16 cellular contexts compared by ENCODE assay signal in the genomic region with DNA sequence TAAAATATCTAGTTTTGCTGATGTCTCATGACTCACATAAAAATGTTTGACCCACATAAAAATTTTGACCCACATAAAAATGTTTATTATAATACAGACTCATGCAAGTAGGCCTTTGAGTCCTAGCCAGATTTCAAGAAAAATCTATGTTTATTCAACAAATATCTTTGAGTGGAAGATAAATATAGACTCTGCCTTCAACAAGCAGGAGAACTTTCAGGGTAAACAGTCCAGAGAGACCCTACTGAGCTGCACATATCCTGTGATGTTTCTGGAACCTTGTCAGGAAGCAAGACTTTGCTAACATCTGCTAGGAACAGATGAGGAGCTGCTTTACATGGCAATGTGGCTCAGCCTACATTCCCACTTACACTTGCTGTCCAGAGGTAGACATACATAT.
"Had no signal": no experiment of that assay in that cellular context is flagged by ENCODE, and none has a peak within 500 bp of the region (broad histone marks: within the 10 kb centered on the region; RNA-seq: fewer than 3 reads in every experiment).

No MANE protein-coding gene starts in this region.

- FAIRE-seq: bronchial epithelial cell, colon had no signal

- H3K27ac Mint-ChIP-seq: activated CD8-positive, alpha-beta memory T cell treated with anti-CD3 and anti-CD28 coated beads, Interleukin-2, amount 10 ng/mL, durations not matched to agents 7 days and 5 days; activated naive CD4-positive, alpha-beta T cell treated with anti-CD3 and anti-CD28 coated beads, Interleukin-2, amount 50 U/mL, for 24 hours; activated T-cell treated with anti-CD3 and anti-CD28 coated beads, Interleukin-2, amount 50 U/mL, for 24 hours; stimulated activated naive CD8-positive, alpha-beta T cell treated with anti-CD3 and anti-CD28 coated beads, Interleukin-15, Interleukin-2, amounts not matched to agents 100 ng/mL and 50 ng/mL, for 24 hours; T-cell had no signal

- H3K27me3 ChIP-seq: testis, uterus had no signal

- H3K4me1 ChIP-seq: uterus had no signal

- H3K4me3 Mint-ChIP-seq: activated CD8-positive, alpha-beta memory T cell treated with anti-CD3 and anti-CD28 coated beads, Interleukin-2, amount 10 ng/mL, durations not matched to agents 7 days and 5 days; activated naive CD4-positive, alpha-beta T cell treated with anti-CD3 and anti-CD28 coated beads, Interleukin-2, amount 50 U/mL, for 24 hours; activated T-cell treated with anti-CD3 and anti-CD28 coated beads, Interleukin-2, amount 50 U/mL, for 24 hours; stimulated activated naive CD8-positive, alpha-beta T cell treated with anti-CD3 and anti-CD28 coated beads, Interleukin-15, Interleukin-2, amounts not matched to agents 100 ng/mL and 50 ng/mL, for 24 hours; T-cell had no signal

- H3K27me3 Mint-ChIP-seq: activated CD8-positive, alpha-beta memory T cell treated with anti-CD3 and anti-CD28 coated beads, Interleukin-2, amount 10 ng/mL, durations not matched to agents 7 days and 5 days; activated naive CD4-positive, alpha-beta T cell treated with anti-CD3 and anti-CD28 coated beads, Interleukin-2, amount 50 U/mL, for 24 hours; activated T-cell treated with anti-CD3 and anti-CD28 coated beads, Interleukin-2, amount 50 U/mL, for 24 hours; stimulated activated naive CD8-positive, alpha-beta T cell treated with anti-CD3 and anti-CD28 coated beads, Interleukin-15, Interleukin-2, amounts not matched to agents 100 ng/mL and 50 ng/mL, for 24 hours; T-cell had no signal

- H3K9me3 Mint-ChIP-seq: activated naive CD4-positive, alpha-beta T cell treated with anti-CD3 and anti-CD28 coated beads, Interleukin-2, amount 50 U/mL, for 24 hours; activated T-cell treated with anti-CD3 and anti-CD28 coated beads, Interleukin-2, amount 50 U/mL, for 24 hours had no signal

- H3K36me3 Mint-ChIP-seq: activated CD8-positive, alpha-beta memory T cell treated with anti-CD3 and anti-CD28 coated beads, Interleukin-2, amount 10 ng/mL, durations not matched to agents 7 days and 5 days; activated naive CD4-positive, alpha-beta T cell treated with anti-CD3 and anti-CD28 coated beads, Interleukin-2, amount 50 U/mL, for 24 hours; T-cell had no signal

- H3K4me3 ChIP-seq: testis, uterus had no signal

- H3K27ac ChIP-seq: uterus had no signal

- DNase-seq: activated CD4-positive, alpha-beta T cell treated with anti-CD3 and anti-CD28 coated beads for 1 hour; activated CD4-positive, alpha-beta T cell treated with anti-CD3 and anti-CD28 coated beads, Interleukin-2, amount 50 U/mL, for 48 hours; activated CD8-positive, alpha-beta memory T cell treated with anti-CD3 and anti-CD28 coated beads, Interleukin-2, amount 10 ng/mL, durations not matched to agents 7 days and 5 days; activated effector memory CD4-positive, alpha-beta T cell treated with Interleukin-2 at 50 U/mL for 16 hours; activated T-cell treated with anti-CD3 and anti-CD28 coated beads, Interleukin-2, amount 50 U/mL, for 24 hours; stimulated activated CD4-positive, alpha-beta T cell treated with anti-CD3 and anti-CD28 coated beads, Interleukin-15, amount 100 ng/mL, for 24 hours; stimulated activated CD4-positive, alpha-beta T cell treated with anti-CD3 and anti-CD28 coated beads, Interleukin-4, amount 100 ng/mL, for 24 hours; T-cell; T1000; testis; uterus had no signal

- H3K36me3 ChIP-seq: uterus had no signal

- H3K9me3 ChIP-seq: testis, uterus had no signal

- H3K4me1 Mint-ChIP-seq: activated CD8-positive, alpha-beta memory T cell treated with anti-CD3 and anti-CD28 coated beads, Interleukin-2, amount 10 ng/mL, durations not matched to agents 7 days and 5 days; activated naive CD4-positive, alpha-beta T cell treated with anti-CD3 and anti-CD28 coated beads, Interleukin-2, amount 50 U/mL, for 24 hours; T-cell had no signal

- ATAC-seq: activated CD8-positive, alpha-beta memory T cell treated with anti-CD3 and anti-CD28 coated beads, Interleukin-2, amount 10 ng/mL, durations not matched to agents 7 days and 5 days; left lobe of liver; T-cell had no signal
